Comparison of ENCODE assay signal across 1 cellular context in the genomic region with DNA sequence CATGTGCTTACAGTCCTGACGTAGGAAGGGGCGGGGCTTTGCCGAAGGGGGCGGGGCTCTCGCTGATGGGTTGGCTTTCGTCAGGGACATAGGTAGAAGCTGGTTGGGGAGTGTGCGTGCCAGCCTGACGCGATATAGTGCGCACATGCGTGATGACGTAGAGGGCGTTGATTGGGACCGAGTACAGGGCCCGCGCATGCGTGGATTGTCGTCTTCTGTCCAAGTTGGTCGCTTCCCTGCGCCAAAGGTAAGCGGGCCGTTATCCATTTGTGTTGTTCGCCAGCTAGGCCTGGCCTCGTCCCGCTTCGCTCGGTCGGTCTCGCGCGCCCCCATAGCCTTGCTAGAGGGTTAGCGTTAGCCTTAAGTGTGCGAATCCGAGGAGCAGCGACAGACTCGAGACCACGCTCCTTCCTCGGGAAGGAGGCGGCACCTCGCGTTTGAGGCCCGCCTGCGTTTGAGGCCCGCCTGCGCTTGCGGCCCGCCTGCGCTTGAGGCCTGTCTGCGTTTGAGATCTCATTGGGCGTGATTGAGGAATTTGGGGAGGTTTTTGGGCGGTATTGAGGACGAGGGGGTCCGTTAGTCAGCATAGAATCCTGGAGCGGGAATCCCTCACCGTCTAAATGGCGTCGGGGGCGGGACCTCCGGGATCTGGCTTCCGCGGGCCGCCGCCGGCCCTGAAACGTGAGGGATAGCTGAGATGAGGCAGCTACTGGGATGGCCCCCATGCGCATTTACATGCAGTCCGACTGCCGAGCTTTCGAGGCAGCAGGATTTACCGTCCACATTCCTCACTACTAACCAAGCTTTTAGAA.
TF ChIP-seq lines count a peak whose summit lies in the region.

XRCC6 (plus strand) TSS at position 197 of the 812 bp plus-strand sequence. CDS start 710 bp downstream, outside the sequence.

TF ChIP-seq in HepG2, 621 proteins besides CTCF, POLR2A, EP300 and RAD21 (continued from another document and continues in another):
- TF ChIP-seq, protein P1, sequence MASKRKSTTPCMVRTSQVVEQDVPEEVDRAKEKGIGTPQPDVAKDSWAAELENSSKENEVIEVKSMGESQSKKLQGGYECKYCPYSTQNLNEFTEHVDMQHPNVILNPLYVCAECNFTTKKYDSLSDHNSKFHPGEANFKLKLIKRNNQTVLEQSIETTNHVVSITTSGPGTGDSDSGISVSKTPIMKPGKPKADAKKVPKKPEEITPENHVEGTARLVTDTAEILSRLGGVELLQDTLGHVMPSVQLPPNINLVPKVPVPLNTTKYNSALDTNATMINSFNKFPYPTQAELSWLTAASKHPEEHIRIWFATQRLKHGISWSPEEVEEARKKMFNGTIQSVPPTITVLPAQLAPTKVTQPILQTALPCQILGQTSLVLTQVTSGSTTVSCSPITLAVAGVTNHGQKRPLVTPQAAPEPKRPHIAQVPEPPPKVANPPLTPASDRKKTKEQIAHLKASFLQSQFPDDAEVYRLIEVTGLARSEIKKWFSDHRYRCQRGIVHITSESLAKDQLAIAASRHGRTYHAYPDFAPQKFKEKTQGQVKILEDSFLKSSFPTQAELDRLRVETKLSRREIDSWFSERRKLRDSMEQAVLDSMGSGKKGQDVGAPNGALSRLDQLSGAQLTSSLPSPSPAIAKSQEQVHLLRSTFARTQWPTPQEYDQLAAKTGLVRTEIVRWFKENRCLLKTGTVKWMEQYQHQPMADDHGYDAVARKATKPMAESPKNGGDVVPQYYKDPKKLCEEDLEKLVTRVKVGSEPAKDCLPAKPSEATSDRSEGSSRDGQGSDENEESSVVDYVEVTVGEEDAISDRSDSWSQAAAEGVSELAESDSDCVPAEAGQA (IDR thresholded peaks at IDR 0.05; ENCODE audit: low read depth), result peak; percentile 99
- TF ChIP-seq, protein P1 (CRISPR knock-in tag; IDR thresholded peaks at IDR 0.05; ENCODE audit: borderline replicate concordance), result no peak
- TF ChIP-seq, protein P2, sequence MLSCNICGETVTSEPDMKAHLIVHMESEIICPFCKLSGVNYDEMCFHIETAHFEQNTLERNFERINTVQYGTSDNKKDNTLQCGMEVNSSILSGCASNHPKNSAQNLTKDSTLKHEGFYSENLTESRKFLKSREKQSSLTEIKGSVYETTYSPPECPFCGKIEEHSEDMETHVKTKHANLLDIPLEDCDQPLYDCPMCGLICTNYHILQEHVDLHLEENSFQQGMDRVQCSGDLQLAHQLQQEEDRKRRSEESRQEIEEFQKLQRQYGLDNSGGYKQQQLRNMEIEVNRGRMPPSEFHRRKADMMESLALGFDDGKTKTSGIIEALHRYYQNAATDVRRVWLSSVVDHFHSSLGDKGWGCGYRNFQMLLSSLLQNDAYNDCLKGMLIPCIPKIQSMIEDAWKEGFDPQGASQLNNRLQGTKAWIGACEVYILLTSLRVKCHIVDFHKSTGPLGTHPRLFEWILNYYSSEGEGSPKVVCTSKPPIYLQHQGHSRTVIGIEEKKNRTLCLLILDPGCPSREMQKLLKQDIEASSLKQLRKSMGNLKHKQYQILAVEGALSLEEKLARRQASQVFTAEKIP (CRISPR knock-in tag; IDR thresholded peaks at IDR 0.05; ENCODE audit: borderline replicate concordance), result no peak
- TF ChIP-seq SATB2 (CRISPR knock-in tag; IDR thresholded peaks at IDR 0.05) (peak; percentile 26; the same call in 1 of the 2 replicates), ZNF263 (CRISPR knock-in tag; IDR thresholded peaks at IDR 0.05) (no peak), FUBP1 (CRISPR knock-in tag; IDR thresholded peaks at IDR 0.05; ENCODE audit: borderline replicate concordance) (peak; percentile 78; the same call in 1 of the 2 replicates), ZNF407 (CRISPR knock-in tag; IDR thresholded peaks at IDR 0.05; ENCODE audit: not compliant biosample characterization) (peak; percentile 50), ZSCAN20 (CRISPR knock-in tag; IDR thresholded peaks at IDR 0.05; ENCODE audit: borderline replicate concordance) (no peak; the same call in 1 of the 2 replicates), HOXA9 (CRISPR knock-in tag; IDR thresholded peaks at IDR 0.05; ENCODE audit: borderline replicate concordance) (no peak), USF2 (IDR thresholded peaks at IDR 0.05; ENCODE audit: low read depth, low read length) (no peak), USF2 (CRISPR knock-in tag; IDR thresholded peaks at IDR 0.05; ENCODE audit: borderline replicate concordance) (no peak), SYNCRIP (IDR thresholded peaks at IDR 0.05; ENCODE audit: insufficient read depth, low read depth, low read length) (no peak), ZNF766 (CRISPR knock-in tag; IDR thresholded peaks at IDR 0.05; ENCODE audit: borderline replicate concordance) (no peak)
- TF ChIP-seq, protein P3, sequence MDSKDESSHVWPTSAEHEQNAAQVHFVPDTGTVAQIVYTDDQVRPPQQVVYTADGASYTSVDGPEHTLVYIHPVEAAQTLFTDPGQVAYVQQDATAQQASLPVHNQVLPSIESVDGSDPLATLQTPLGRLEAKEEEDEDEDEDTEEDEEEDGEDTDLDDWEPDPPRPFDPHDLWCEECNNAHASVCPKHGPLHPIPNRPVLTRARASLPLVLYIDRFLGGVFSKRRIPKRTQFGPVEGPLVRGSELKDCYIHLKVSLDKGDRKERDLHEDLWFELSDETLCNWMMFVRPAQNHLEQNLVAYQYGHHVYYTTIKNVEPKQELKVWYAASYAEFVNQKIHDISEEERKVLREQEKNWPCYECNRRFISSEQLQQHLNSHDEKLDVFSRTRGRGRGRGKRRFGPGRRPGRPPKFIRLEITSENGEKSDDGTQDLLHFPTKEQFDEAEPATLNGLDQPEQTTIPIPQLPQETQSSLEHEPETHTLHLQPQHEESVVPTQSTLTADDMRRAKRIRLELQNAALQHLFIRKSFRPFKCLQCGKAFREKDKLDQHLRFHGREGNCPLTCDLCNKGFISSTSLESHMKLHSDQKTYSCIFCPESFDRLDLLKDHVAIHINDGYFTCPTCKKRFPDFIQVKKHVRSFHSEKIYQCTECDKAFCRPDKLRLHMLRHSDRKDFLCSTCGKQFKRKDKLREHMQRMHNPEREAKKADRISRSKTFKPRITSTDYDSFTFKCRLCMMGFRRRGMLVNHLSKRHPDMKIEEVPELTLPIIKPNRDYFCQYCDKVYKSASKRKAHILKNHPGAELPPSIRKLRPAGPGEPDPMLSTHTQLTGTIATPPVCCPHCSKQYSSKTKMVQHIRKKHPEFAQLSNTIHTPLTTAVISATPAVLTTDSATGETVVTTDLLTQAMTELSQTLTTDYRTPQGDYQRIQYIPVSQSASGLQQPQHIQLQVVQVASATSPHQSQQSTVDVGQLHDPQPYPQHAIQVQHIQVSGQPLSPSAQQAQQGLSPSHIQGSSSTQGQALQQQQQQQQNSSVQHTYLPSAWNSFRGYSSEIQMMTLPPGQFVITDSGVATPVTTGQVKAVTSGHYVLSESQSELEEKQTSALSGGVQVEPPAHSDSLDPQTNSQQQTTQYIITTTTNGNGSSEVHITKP (CRISPR knock-in tag; IDR thresholded peaks at IDR 0.05; ENCODE audit: low read depth), result no peak
- TF ChIP-seq, protein P4, sequence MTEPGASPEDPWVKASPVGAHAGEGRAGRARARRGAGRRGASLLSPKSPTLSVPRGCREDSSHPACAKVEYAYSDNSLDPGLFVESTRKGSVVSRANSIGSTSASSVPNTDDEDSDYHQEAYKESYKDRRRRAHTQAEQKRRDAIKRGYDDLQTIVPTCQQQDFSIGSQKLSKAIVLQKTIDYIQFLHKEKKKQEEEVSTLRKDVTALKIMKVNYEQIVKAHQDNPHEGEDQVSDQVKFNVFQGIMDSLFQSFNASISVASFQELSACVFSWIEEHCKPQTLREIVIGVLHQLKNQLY (CRISPR knock-in tag; IDR thresholded peaks at IDR 0.05), result 0 out of 2 replicates have a peak, but pooled peaks have one; percentile 31
- TF ChIP-seq, protein P5, sequence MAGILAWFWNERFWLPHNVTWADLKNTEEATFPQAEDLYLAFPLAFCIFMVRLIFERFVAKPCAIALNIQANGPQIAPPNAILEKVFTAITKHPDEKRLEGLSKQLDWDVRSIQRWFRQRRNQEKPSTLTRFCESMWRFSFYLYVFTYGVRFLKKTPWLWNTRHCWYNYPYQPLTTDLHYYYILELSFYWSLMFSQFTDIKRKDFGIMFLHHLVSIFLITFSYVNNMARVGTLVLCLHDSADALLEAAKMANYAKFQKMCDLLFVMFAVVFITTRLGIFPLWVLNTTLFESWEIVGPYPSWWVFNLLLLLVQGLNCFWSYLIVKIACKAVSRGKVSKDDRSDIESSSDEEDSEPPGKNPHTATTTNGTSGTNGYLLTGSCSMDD (CRISPR knock-in tag; IDR thresholded peaks at IDR 0.05), result no peak
